In genomic region chr6:18031680-18032256, GRCh38 we compare ENCODE assay signal across 32 cellular contexts. TPM values are rescaled to one million over a fixed set of nuclear protein-coding genes. Genes with fewer than 3 reads are reported as not detected.
"Had no signal": no experiment of that assay in that cellular context is flagged by ENCODE, and none has a peak within 500 bp of the region (broad histone marks: within the 10 kb centered on the region; RNA-seq: fewer than 3 reads in every experiment).

No MANE protein-coding gene starts in this region.

- H3K27ac ChIP-seq: ascending aorta, breast epithelium, cardiac muscle cell, colonic mucosa, foreskin keratinocyte, gastrocnemius medialis, heart left ventricle, VCaP had no signal

- H3K9me3 Mint-ChIP-seq: activated CD4-positive, alpha-beta memory T cell treated with anti-CD3 and anti-CD28 coated beads, Interleukin-2, amount 10 ng/mL, durations not matched to agents 7 days and 5 days; activated CD4-positive, alpha-beta T cell treated with anti-CD3 and anti-CD28 coated beads, Interleukin-2, amount 10 ng/mL, durations not matched to agents 7 days and 5 days; activated naive CD4-positive, alpha-beta T cell treated with anti-CD3 and anti-CD28 coated beads, Interleukin-2, amount 10 ng/mL, durations not matched to agents 7 days and 5 days; activated naive CD4-positive, alpha-beta T cell treated with anti-CD3 and anti-CD28 coated beads, Interleukin-2, amount 50 U/mL, for 72 hours; activated naive CD8-positive, alpha-beta T cell treated with anti-CD3 and anti-CD28 coated beads, Interleukin-2, amount 10 ng/mL, durations not matched to agents 7 days and 5 days; activated T-cell treated with anti-CD3 and anti-CD28 coated beads, Interleukin-2, amount 50 U/mL, for 24 hours; activated T-cell treated with anti-CD3 and anti-CD28 coated beads, Interleukin-2, amount 50 U/mL, for 72 hours; endodermal cell; WTC11 had no signal

- FAIRE-seq: TTC549 had no signal

- ATAC-seq: activated naive CD4-positive, alpha-beta T cell treated with anti-CD3 and anti-CD28 coated beads, Interleukin-2, amount 50 U/mL, for 72 hours; activated T-cell treated with anti-CD3 and anti-CD28 coated beads, Interleukin-2, amount 50 U/mL, for 72 hours; esophagus mucosa; foreskin keratinocyte; gastrocnemius medialis; heart left ventricle; WTC11 had no signal

- H3K27ac Mint-ChIP-seq: activated CD4-positive, alpha-beta memory T cell treated with anti-CD3 and anti-CD28 coated beads, Interleukin-2, amount 10 ng/mL, durations not matched to agents 7 days and 5 days; activated CD4-positive, alpha-beta T cell treated with anti-CD3 and anti-CD28 coated beads, Interleukin-2, amount 10 ng/mL, durations not matched to agents 7 days and 5 days; activated naive CD4-positive, alpha-beta T cell treated with anti-CD3 and anti-CD28 coated beads, Interleukin-2, amount 10 ng/mL, durations not matched to agents 7 days and 5 days; activated naive CD4-positive, alpha-beta T cell treated with anti-CD3 and anti-CD28 coated beads, Interleukin-2, amount 50 U/mL, for 72 hours; activated naive CD8-positive, alpha-beta T cell treated with anti-CD3 and anti-CD28 coated beads, Interleukin-2, amount 10 ng/mL, durations not matched to agents 7 days and 5 days; activated T-cell treated with anti-CD3 and anti-CD28 coated beads, Interleukin-2, amount 50 U/mL, for 24 hours; activated T-cell treated with anti-CD3 and anti-CD28 coated beads, Interleukin-2, amount 50 U/mL, for 72 hours; brain; endodermal cell; WTC11 had no signal

- DNase-seq: activated CD4-positive, alpha-beta memory T cell treated with anti-CD3 and anti-CD28 coated beads, Interleukin-2, amount 10 ng/mL, durations not matched to agents 7 days and 5 days; activated CD4-positive, alpha-beta T cell treated with anti-CD3 and anti-CD28 coated beads for 1 hour; activated CD4-positive, alpha-beta T cell treated with anti-CD3 and anti-CD28 coated beads for 4 hours; activated CD4-positive, alpha-beta T cell treated with anti-CD3 and anti-CD28 coated beads, Interleukin-2, amount 10 ng/mL, durations not matched to agents 7 days and 5 days; activated CD4-positive, alpha-beta T cell treated with anti-CD3 and anti-CD28 coated beads, Interleukin-2, amount 50 U/mL, for 4 hours; activated CD8-positive, alpha-beta memory T cell treated with anti-CD3 and anti-CD28 coated beads, Interleukin-2, amount 50 U/mL, for 48 hours; activated gamma-delta T cell; activated naive CD4-positive, alpha-beta T cell; activated naive CD4-positive, alpha-beta T cell treated with anti-CD3 and anti-CD28 coated beads, Interleukin-2, amount 10 ng/mL, durations not matched to agents 7 days and 5 days; activated naive CD8-positive, alpha-beta T cell treated with anti-CD3 and anti-CD28 coated beads, Interleukin-2, amount 10 ng/mL, durations not matched to agents 7 days and 5 days; activated T-cell treated with anti-CD3 and anti-CD28 coated beads for 4 hours; activated T-cell treated with anti-CD3 and anti-CD28 coated beads, Interleukin-2, amount 50 U/mL, for 24 hours; activated T-cell treated with anti-CD3 and anti-CD28 coated beads, Interleukin-2, amount 50 U/mL, for 72 hours; central memory CD4-positive, alpha-beta T cell; cerebellar nuclear complex; colonic mucosa; effector memory CD4-positive, alpha-beta T cell; endodermal cell; foreskin keratinocyte; gastrocnemius medialis; glutamatergic neuron; heart left ventricle; T-helper 2 cell had no signal

- H3K27me3 ChIP-seq: ascending aorta, breast epithelium, cardiac muscle cell, colonic mucosa, foreskin keratinocyte, gastrocnemius medialis, heart left ventricle had no signal

- H3K4me3 ChIP-seq: ascending aorta, breast epithelium, cardiac muscle cell, colonic mucosa, gastrocnemius medialis, heart left ventricle had no signal

- H3K36me3 Mint-ChIP-seq: activated naive CD4-positive, alpha-beta T cell treated with anti-CD3 and anti-CD28 coated beads, Interleukin-2, amount 10 ng/mL, durations not matched to agents 7 days and 5 days; activated naive CD4-positive, alpha-beta T cell treated with anti-CD3 and anti-CD28 coated beads, Interleukin-2, amount 50 U/mL, for 72 hours; activated naive CD8-positive, alpha-beta T cell treated with anti-CD3 and anti-CD28 coated beads, Interleukin-2, amount 10 ng/mL, durations not matched to agents 7 days and 5 days; brain; WTC11 had no signal

- H3K9me3 ChIP-seq: ascending aorta, breast epithelium, colonic mucosa, gastrocnemius medialis, heart left ventricle had no signal

- H3K4me3 Mint-ChIP-seq: activated CD4-positive, alpha-beta memory T cell treated with anti-CD3 and anti-CD28 coated beads, Interleukin-2, amount 10 ng/mL, durations not matched to agents 7 days and 5 days; activated CD4-positive, alpha-beta T cell treated with anti-CD3 and anti-CD28 coated beads, Interleukin-2, amount 10 ng/mL, durations not matched to agents 7 days and 5 days; activated naive CD4-positive, alpha-beta T cell treated with anti-CD3 and anti-CD28 coated beads, Interleukin-2, amount 10 ng/mL, durations not matched to agents 7 days and 5 days; activated naive CD8-positive, alpha-beta T cell treated with anti-CD3 and anti-CD28 coated beads, Interleukin-2, amount 10 ng/mL, durations not matched to agents 7 days and 5 days; activated T-cell treated with anti-CD3 and anti-CD28 coated beads, Interleukin-2, amount 50 U/mL, for 24 hours; activated T-cell treated with anti-CD3 and anti-CD28 coated beads, Interleukin-2, amount 50 U/mL, for 72 hours; brain; endodermal cell; WTC11 had no signal

- H3K4me1 Mint-ChIP-seq: activated CD4-positive, alpha-beta memory T cell treated with anti-CD3 and anti-CD28 coated beads, Interleukin-2, amount 10 ng/mL, durations not matched to agents 7 days and 5 days; activated CD4-positive, alpha-beta T cell treated with anti-CD3 and anti-CD28 coated beads, Interleukin-2, amount 10 ng/mL, durations not matched to agents 7 days and 5 days; activated naive CD4-positive, alpha-beta T cell treated with anti-CD3 and anti-CD28 coated beads, Interleukin-2, amount 10 ng/mL, durations not matched to agents 7 days and 5 days; activated naive CD8-positive, alpha-beta T cell treated with anti-CD3 and anti-CD28 coated beads, Interleukin-2, amount 10 ng/mL, durations not matched to agents 7 days and 5 days; brain; endodermal cell had no signal

- H3K4me1 ChIP-seq: ascending aorta, breast epithelium, colonic mucosa, gastrocnemius medialis, heart left ventricle had no signal

- H3K36me3 ChIP-seq: ascending aorta, breast epithelium, cardiac muscle cell, colonic mucosa, gastrocnemius medialis, heart left ventricle had no signal

RNA-seq across cellular contexts. Expression of gene KIF13A, which starts 44.3 kb away (rescaled TPM):
- total RNA-seq: activated CD4-positive, alpha-beta memory T cell treated with anti-CD3 and anti-CD28 coated beads, Interleukin-2, amount 10 ng/mL, durations not matched to agents 7 days and 5 days; activated CD4-positive, alpha-beta T cell treated with anti-CD3 and anti-CD28 coated beads, Interleukin-2, amount 10 ng/mL, durations not matched to agents 7 days and 5 days had no signal
